Comparison of ENCODE assay signal across 8 cellular contexts in the genomic region with DNA sequence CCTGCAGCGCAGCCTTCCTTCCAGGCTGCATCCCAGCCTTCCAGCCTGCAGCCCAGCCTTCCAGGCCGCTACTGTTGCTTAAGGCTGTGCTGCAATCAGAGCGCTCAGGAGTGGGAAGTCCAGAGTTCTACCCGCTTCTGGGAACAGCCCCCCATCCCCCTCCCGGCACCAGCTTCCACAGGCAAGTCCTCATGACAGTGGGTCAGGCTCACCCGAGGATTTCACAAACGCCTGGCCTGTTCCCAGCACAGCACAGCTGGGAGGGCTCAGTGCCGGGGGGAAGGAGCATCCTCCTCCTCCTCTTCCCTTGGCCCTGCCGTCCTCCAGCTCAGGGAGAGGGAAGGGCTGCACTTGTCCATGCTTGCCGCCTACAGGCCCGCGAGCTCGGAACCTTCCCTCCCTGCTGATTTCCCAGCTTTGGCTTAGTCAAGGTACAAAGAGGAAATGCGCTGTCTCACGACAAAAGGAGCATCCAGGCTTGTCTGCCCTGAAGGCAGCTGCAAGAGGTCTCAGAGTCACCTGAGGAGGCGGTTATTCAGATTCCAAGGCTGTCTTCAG. TPM values are rescaled to one million over a fixed set of nuclear protein-coding genes. Genes with fewer than 3 reads are reported as not detected.
DNase-seq lines count a peak whose midpoint lies in the region; ATAC-seq and TF ChIP-seq lines count a peak whose summit lies in the region.

No MANE protein-coding gene starts in this region.

- no peaks in the 10 kb centered on the region for H3K27me3 ChIP-seq in BE2C
- H3K27me3 ChIP-seq in ectodermal cell (ENCODE audit: control insufficient read depth, insufficient read depth, low read length, poor library complexity, severe bottlenecking): peaks cover 35% of the 10 kb centered on the region
- H3K27me3 ChIP-seq in thyroid gland: no peaks in the 10 kb centered on the region

- H3K36me3 ChIP-seq in BE2C (no peaks in the 10 kb centered on the region), ectodermal cell (ENCODE audit: control insufficient read depth, insufficient read depth, low read length) (no peaks in the 10 kb centered on the region), thyroid gland (no peaks in the 10 kb centered on the region)

- TF ChIP-seq CTCF in BE2C (IDR thresholded peaks at IDR 0.05; ENCODE audit: low read depth, low read length): no peak
- TF ChIP-seq CTCF in thyroid gland (IDR thresholded peaks at IDR 0.05): no peak

- ATAC-seq in HG02798 (IDR thresholded peaks at IDR 0.05; ENCODE audit: poor library complexity, unreplicated experiment): no peak

- H3K4me1 ChIP-seq in BE2C: peaks cover 16% of the 10 kb centered on the region
- H3K4me1 ChIP-seq in ectodermal cell (ENCODE audit: control insufficient read depth, insufficient read depth, low read length): peaks cover 23% of the 10 kb centered on the region
- peaks cover 24 to 68% of the 10 kb centered on the region in 2 donors for H3K4me1 ChIP-seq in thyroid gland

- WGBS in ectodermal cell, 2 experiments: 11 to 15% methylated on average over 16 of the region's 16 CpGs
- 54 to 57% methylated on average over 9 to 12 of the region's 16 CpGs for WGBS in thyroid gland, 2 donors

- H3K9me3 ChIP-seq in BE2C: no peaks in the 10 kb centered on the region
- no peaks in the 10 kb centered on the region for H3K9me3 ChIP-seq in ectodermal cell (ENCODE audit: control insufficient read depth, low read length)
- no peaks in the 10 kb centered on the region for H3K9me3 ChIP-seq in thyroid gland

- TF ChIP-seq POLR2A in thyroid gland (IDR thresholded peaks at IDR 0.05): no peak

- no peak overlapping the region for H3K4me3 ChIP-seq in BE2C (ENCODE audit: low read depth, low read length)
- H3K4me3 ChIP-seq in ectodermal cell (ENCODE audit: insufficient read depth, low read depth, low read length): no peak overlapping the region
- H3K4me3 ChIP-seq in thyroid gland (replicated peaks in 1 of 3): no peak overlapping the region

- peak; percentile 44 for DNase-seq in BE2C
- DNase-seq in NCI-H2196 (lab: John Stamatoyannopoulos, UW; ENCODE audit: unreplicated experiment): peak; percentile 79
- peak; percentile 89 for DNase-seq in medulla oblongata (ENCODE audit: extremely low spot score)
- DNase-seq in thyroid gland: peak; percentile 69 to 78
- no peak for DNase-seq in NCI-H82 (lab: John Stamatoyannopoulos, UW)
- no peak for DNase-seq in stimulated activated CD4-positive, alpha-beta T cell treated with anti-CD3 and anti-CD28 coated beads, Interleukin-4, amount 100 ng/mL, for 24 hours

- intact Hi-C loops in thyroid gland (cut with DNase I): no loop called here

- H3K27ac ChIP-seq in ectodermal cell (ENCODE audit: insufficient read depth, low read depth, low read length, poor library complexity, severe bottlenecking): peak overlapping the region; percentile 74
- peak overlapping the region in 2 of 3 donors; percentile 80 to 94 for H3K27ac ChIP-seq in thyroid gland

RNA-seq across cellular contexts. Expression of a gene that starts 8.3 kb away (rescaled TPM):
- polyA plus RNA-seq in BE2C (2012; ENCODE audit: insufficient read depth, insufficient read length, low read depth): 0.52 TPM
- polyA plus RNA-seq in ectodermal cell (2013, experiment 1 of 4): 12.9 TPM
- polyA plus RNA-seq in ectodermal cell (2013, experiment 2 of 4): 13.9 TPM
- polyA plus RNA-seq in ectodermal cell (2013, experiment 3 of 4): 9.9 TPM
- 10.9 TPM for polyA plus RNA-seq in ectodermal cell (2013, experiment 4 of 4)
- 100 to 1,000 TPM in 1 of 4 donors, 10 to 100 TPM in 2, 1 to 10 TPM in 1; 9.2 to 110 (median 33.3) TPM for total RNA-seq in thyroid gland

RNA-seq across cellular contexts. Expression of a gene that starts 26.9 kb away (rescaled TPM):
- polyA plus RNA-seq in BE2C (2012; ENCODE audit: insufficient read depth, insufficient read length, low read depth): 66.0 TPM
- 52.4 TPM for polyA plus RNA-seq in ectodermal cell (2013, experiment 1 of 4)
- polyA plus RNA-seq in ectodermal cell (2013, experiment 2 of 4): 50.4 TPM
- polyA plus RNA-seq in ectodermal cell (2013, experiment 3 of 4): 33.8 TPM
- polyA plus RNA-seq in ectodermal cell (2013, experiment 4 of 4): 36.0 TPM
- 10 to 100 TPM; 41.2 to 87.2 (median 69.1) TPM for total RNA-seq in thyroid gland

Comparison
In these comparisons a context has a peak if more than half of its experiments do, and no peak if none do; other contexts are left out.
1. DNase-seq: peak in BE2C (single experiment), NCI-H2196 (single experiment), medulla oblongata (single experiment) and thyroid gland (2 of 2); none in NCI-H82 (single experiment) and stimulated activated CD4-positive, alpha-beta T cell treated with anti-CD3 and anti-CD28 coated beads, Interleukin-4, amount 100 ng/mL, for 24 hours (single experiment).